18 cellular contexts compared by ENCODE assay signal in the genomic region with DNA sequence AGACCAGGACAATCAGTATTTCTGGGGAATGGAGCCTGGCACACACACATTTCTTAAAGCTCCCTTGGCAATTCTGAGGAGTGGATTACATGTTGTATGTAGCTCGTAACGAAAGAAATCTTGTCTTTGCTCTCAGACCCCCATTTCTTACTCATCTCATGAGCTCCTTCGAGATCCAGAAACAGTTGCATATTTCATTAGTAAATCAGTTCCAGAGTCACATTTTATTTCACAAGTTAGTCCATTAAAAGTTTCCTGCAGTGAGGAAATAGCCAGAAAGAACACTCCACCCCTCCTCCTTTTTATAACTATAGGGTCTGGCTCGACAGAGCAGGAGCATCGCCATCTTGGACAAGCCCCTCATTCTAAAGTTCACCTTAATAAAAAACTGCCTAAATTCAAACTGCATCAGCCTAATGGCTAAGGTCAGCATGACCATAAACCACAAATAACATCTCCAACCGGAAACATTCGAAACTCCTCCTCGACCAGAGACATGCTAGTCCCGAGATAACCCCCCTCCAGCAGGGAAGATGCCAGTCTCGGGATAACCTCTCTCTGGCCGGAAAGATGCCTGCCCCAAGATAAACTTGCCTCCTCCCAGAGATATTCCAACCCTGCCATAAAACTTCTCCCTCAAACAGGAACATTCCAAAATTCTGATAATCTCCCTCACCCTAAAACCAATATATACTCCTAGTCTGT. TPM values are rescaled to one million over a fixed set of nuclear protein-coding genes. Genes with fewer than 3 reads are reported as not detected.
A peak's percentile ranks its signal among the peaks of the same experiment; 100 is the strongest.
DNase-seq lines count a peak whose midpoint lies in the region; ATAC-seq and TF ChIP-seq lines count a peak whose summit lies in the region.
"Had no signal": no experiment of that assay in that cellular context is flagged by ENCODE, and none has a peak within 500 bp of the region (broad histone marks: within the 10 kb centered on the region; RNA-seq: fewer than 3 reads in every experiment).

No MANE protein-coding gene starts in this region.

- no peak for ATAC-seq in heart right ventricle
- no peak for ATAC-seq in HG02798 (IDR thresholded peaks at IDR 0.05; ENCODE audit: poor library complexity, unreplicated experiment)
- ATAC-seq in GM18517 (IDR thresholded peaks at IDR 0.05; ENCODE audit: unreplicated experiment): no peak
- ATAC-seq in right cardiac atrium: no peak
- ATAC-seq: activated T-cell treated with anti-CD3 and anti-CD28 coated beads, Interleukin-2, amount 50 U/mL, for 72 hours; CD8-positive, alpha-beta T cell had no signal

- H3K9me3 ChIP-seq in left ventricle myocardium inferior (replicated peaks): no peaks in the 10 kb centered on the region
- H3K9me3 ChIP-seq in heart right ventricle: no peaks in the 10 kb centered on the region
- H3K9me3 ChIP-seq in sigmoid colon: no peaks in the 10 kb centered on the region
- no peaks in the 10 kb centered on the region for H3K9me3 ChIP-seq in right cardiac atrium (ENCODE audit: control insufficient read depth, low read length)

- TF ChIP-seq CTCF in left ventricle myocardium inferior (IDR thresholded peaks at IDR 0.05; ENCODE audit: borderline replicate concordance) (no peak), heart right ventricle (IDR thresholded peaks at IDR 0.05) (no peak), sigmoid colon (IDR thresholded peaks at IDR 0.05) (no peak)

- H3K27ac ChIP-seq in left ventricle myocardium inferior (replicated peaks): peak overlapping the region; percentile 49
- H3K27ac ChIP-seq in heart right ventricle: peak overlapping the region in 5 of 10 donors; percentile 6 to 36 (median 15)
- peak overlapping the region; percentile 12 to 74 (median 69) for H3K27ac ChIP-seq in sigmoid colon
- no peak overlapping the region for H3K27ac ChIP-seq in right cardiac atrium (ENCODE audit: low read length)

- H3K27me3 ChIP-seq in left ventricle myocardium inferior (ENCODE audit: low read depth) (no peaks in the 10 kb centered on the region), heart right ventricle (no peaks in the 10 kb centered on the region), sigmoid colon (no peaks in the 10 kb centered on the region), right cardiac atrium (ENCODE audit: control insufficient read depth, insufficient read depth) (no peaks in the 10 kb centered on the region)

- no peak for TF ChIP-seq EP300 in sigmoid colon (IDR thresholded peaks at IDR 0.05)

- H3K36me3 ChIP-seq in left ventricle myocardium inferior (no peaks in the 10 kb centered on the region), heart right ventricle (peaks cover 0 to 4% (median 0%) of the 10 kb centered on the region in 9 donors), sigmoid colon (no peaks in the 10 kb centered on the region)

- H3K4me3 ChIP-seq in left ventricle myocardium inferior (no peak overlapping the region), heart right ventricle (no peak overlapping the region), sigmoid colon (no peak overlapping the region), right cardiac atrium (ENCODE audit: low read length) (no peak overlapping the region)

- no peak for TF ChIP-seq POLR2A in sigmoid colon (IDR thresholded peaks at IDR 0.05)

- H3K4me1 ChIP-seq in left ventricle myocardium inferior: peaks cover 30% of the 10 kb centered on the region
- H3K4me1 ChIP-seq in heart right ventricle: peaks cover 0 to 36% (median 13%) of the 10 kb centered on the region in 9 donors
- peaks cover 0 to 69% (median 57%) of the 10 kb centered on the region in 4 donors for H3K4me1 ChIP-seq in sigmoid colon
- peaks cover 3% of the 10 kb centered on the region for H3K4me1 ChIP-seq in right cardiac atrium (ENCODE audit: control insufficient read depth, insufficient read depth, low read length)

- DNase-seq in left ventricle myocardium inferior: no peak
- no peak for DNase-seq in heart right ventricle
- DNase-seq in fibroblast of peridontal ligament (ENCODE audit: extremely low read depth): peak; percentile 45
- DNase-seq in sigmoid colon: no peak
- DNase-seq in NCI-H1092 (lab: John Stamatoyannopoulos, UW): no peak
- DNase-seq in right cardiac atrium: no peak
- DNase-seq: 8988T; activated CD4-positive, alpha-beta T cell treated with anti-CD3 and anti-CD28 coated beads for 48 hours; activated T-cell treated with anti-CD3 and anti-CD28 coated beads, Interleukin-2, amount 50 U/mL, for 72 hours; amniotic stem cell; CD8-positive, alpha-beta T cell; erythroblast; mesendoderm; NCI-H1694; NCI-H524 treated with DMSO at 0.1 percent for 48 hours; stimulated activated CD4-positive, alpha-beta T cell treated with anti-CD3 and anti-CD28 coated beads, Interleukin-12 subunit alpha, Interleukin-12 subunit beta, amount 100 ng/mL, for 4 hours had no signal

- intact Hi-C loops in left ventricle myocardium inferior (cut with micrococcal nuclease): no loop called here
- intact Hi-C loops in heart right ventricle (cut with DNase I): loop anchor here in 6 of 10 donors (5.0 to 10.0 kb wide), 7 partner anchors 36 to 229 kb away; no protein-coding TSS in a partner anchor
- intact Hi-C loops in sigmoid colon (cut with DNase I): no loop called here
- intact Hi-C loops in right cardiac atrium (cut with DNase I): no loop called here

- WGBS in heart right ventricle, 2 donors: 71 to 79% methylated on average over 11 of the region's 11 CpGs
- WGBS in sigmoid colon, 2 donors: 80 to 81% methylated on average over 11 of the region's 11 CpGs
- 66% methylated on average over 11 of the region's 11 CpGs for WGBS in right cardiac atrium

RNA-seq across cellular contexts. Expression of gene EGFR, which starts 7.4 kb away (rescaled TPM):
- total RNA-seq in left ventricle myocardium inferior (6.1 TPM), heart right ventricle (10 to 100 TPM in 5 of 10 donors, 1 to 10 TPM in 5; 5.0 to 13.5 (median 9.2) TPM), sigmoid colon (10 to 100 TPM; 35.6 to 61.5 (median 40.8) TPM), right cardiac atrium (10 to 100 TPM; 13.3 to 21.8 (median 15.2) TPM)
- polyA plus RNA-seq in heart right ventricle (1 to 10 TPM; 1.9 to 4.2 TPM), sigmoid colon (10 to 100 TPM in 1 of 3 donors, 1 to 10 TPM in 2; 3.6 to 10.7 (median 5.5) TPM), right cardiac atrium (4.2 TPM)
- total RNA-seq: CD8-positive, alpha-beta T cell had no signal

Comparison
In these comparisons a context has a peak if more than half of its experiments do, and no peak if none do; other contexts are left out.
1. intact Hi-C loops: an anchor here in heart right ventricle (5.0 to 10.0 kb wide); none called in left ventricle myocardium inferior, sigmoid colon and right cardiac atrium.